Comparison of ENCODE assay signal across 8 cellular contexts in genomic region chr15:74889882-74890768, GRCh38. TPM values are rescaled to one million over a fixed set of nuclear protein-coding genes. Genes with fewer than 3 reads are reported as not detected.
DNase-seq lines count a peak whose midpoint lies in the region; ATAC-seq and TF ChIP-seq lines count a peak whose summit lies in the region.

Gene MPI (plus strand): TSS chr15:74890042. CDS start chr15:74890074, 32 bp downstream.

- H3K27ac ChIP-seq in adipose tissue (ENCODE audit: low read depth, low read length), result no peak within 1 kb of the TSS
- peak within 1 kb of the TSS; percentile 73 to 90 (median 88) for H3K27ac ChIP-seq in tibial nerve

- peak; percentile 89 for ATAC-seq in HG02571 (IDR thresholded peaks at IDR 0.05; ENCODE audit: unreplicated experiment)

- peak; percentile 18 to 46 for TF ChIP-seq POLR2A in tibial nerve (IDR thresholded peaks at IDR 0.05)

- no peaks in the 10 kb centered on the region for H3K27me3 ChIP-seq in tibial nerve

- DNase-seq in GM10266 (ENCODE audit: extremely low spot score), result peak; percentile 96
- DNase-seq in NCI-H128 (lab: John Stamatoyannopoulos, UW; ENCODE audit: unreplicated experiment), result peak; percentile 59
- DNase-seq in cardiac septum (ENCODE audit: low spot score), result peak; percentile 95
- peak; percentile 82 for DNase-seq in pons (ENCODE audit: low spot score)
- DNase-seq in tibial nerve (ENCODE audit: low spot score in 2 of 2), result peak; percentile 69 to 75

- WGBS in adipose tissue, 3 donors, result 1 to 2% (median 1%) methylated on average over 46 to 48 of the region's 48 CpGs
- 1% methylated on average over 18 to 36 of the region's 48 CpGs for WGBS in tibial nerve, 2 donors

- H3K36me3 ChIP-seq in tibial nerve, result peaks cover 0 to 36% (median 3%) of the 10 kb centered on the region in 3 donors

- TF ChIP-seq CTCF in GM10266 (IDR thresholded peaks at IDR 0.05; ENCODE audit: control insufficient read depth, insufficient read depth, low read depth, missing control alignments) (no peak), tibial nerve (IDR thresholded peaks at IDR 0.05) (peak in 3 of 5 experiments; percentile 11 to 69 (median 40))

- TF ChIP-seq EP300 in tibial nerve (IDR thresholded peaks at IDR 0.05), result peak in 1 of 2 donors; percentile 78

- H3K9me3 ChIP-seq in tibial nerve, result no peaks in the 10 kb centered on the region

- intact Hi-C loops in T-helper 1 cell treated with Interleukin-12 subunit alpha and Interleukin-12 subunit beta and Interleukin-4 antibody, amounts not matched to agents 30 ng/mL and 1 ng/mL, for 36 hours (cut with micrococcal nuclease), result loop anchor here (1.0 kb wide), 5 partner anchors 11 to 255 kb away; partner anchors contain the start of genes FAM219B, SCAMP2 and ULK3
- intact Hi-C loops in cardiac septum (cut with DNase I), result no loop called here

- peak within 1 kb of the TSS; percentile 84 to 98 (median 94) for H3K4me3 ChIP-seq in tibial nerve

- H3K4me1 ChIP-seq in tibial nerve, result peaks cover 5 to 31% (median 13%) of the 10 kb centered on the region in 4 donors

RNA-seq across cellular contexts. Expression of gene MPI, which starts in this region (rescaled TPM):
- 68.1 and 69.2 TPM in 2 replicates for total RNA-seq in T-helper 1 cell treated with Interleukin-12 subunit alpha and Interleukin-12 subunit beta and Interleukin-4 antibody, amounts not matched to agents 30 ng/mL and 1 ng/mL, for 36 hours
- 10 to 100 TPM; 16.9 to 24.3 (median 24.1) TPM for polyA plus RNA-seq in adipose tissue
- 44.5 TPM for total RNA-seq in cardiac septum
- 10 to 100 TPM; 42.4 to 79.3 (median 60.8) TPM for total RNA-seq in tibial nerve
